ENCODE assay signal across 21 cellular contexts in the genomic region with DNA sequence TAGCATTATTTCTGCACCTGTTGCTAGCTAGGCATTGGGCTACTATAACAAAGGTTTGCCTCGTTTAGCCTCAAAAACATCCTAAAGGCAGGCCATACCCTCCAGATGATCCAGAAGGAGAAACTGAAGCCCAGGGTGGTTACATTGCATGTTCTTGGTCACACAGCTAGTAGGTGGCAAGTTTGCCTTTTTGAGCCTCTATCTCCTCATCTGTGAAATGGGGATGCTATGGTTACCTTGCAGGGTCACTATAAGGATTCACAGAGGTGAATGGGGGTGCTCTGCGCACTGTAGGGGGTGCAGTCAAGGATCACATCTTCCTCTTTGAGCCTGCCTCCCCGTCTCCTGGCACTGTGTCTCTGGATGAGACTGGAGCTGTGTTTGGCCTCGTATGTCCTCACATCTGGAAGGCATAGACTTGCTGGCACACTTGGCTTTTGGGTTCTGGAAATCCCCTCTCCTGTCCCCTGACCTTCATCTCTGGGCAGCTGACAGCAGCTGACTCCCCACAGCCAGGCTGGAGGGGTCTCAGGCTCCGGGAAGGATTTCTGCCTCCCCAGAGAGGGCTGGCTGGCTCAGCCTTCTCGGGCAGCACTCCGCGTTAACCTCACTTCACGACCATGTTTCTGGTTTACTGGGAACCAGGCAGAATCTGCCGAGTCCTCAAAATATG.
DNase-seq lines count a peak whose midpoint lies in the region; ATAC-seq and TF ChIP-seq lines count a peak whose summit lies in the region.
"Had no signal": no experiment of that assay in that cellular context is flagged by ENCODE, and none has a peak within 500 bp of the region (broad histone marks: within the 10 kb centered on the region; RNA-seq: fewer than 3 reads in every experiment).

No MANE protein-coding gene starts in this region.

- H3K9me3 ChIP-seq in GM23248 (ENCODE audit: low read depth) (no peaks in the 10 kb centered on the region), SJCRH30 (replicated peaks) (no peaks in the 10 kb centered on the region), left lung (no peaks in the 10 kb centered on the region), A673 (ENCODE audit: low read depth, low read length, poor library complexity, severe bottlenecking) (no peaks in the 10 kb centered on the region)
- H3K9me3 ChIP-seq: SJSA1 had no signal

- POLR2A ChIA-PET in A673 (lab: Charles Lee; ENCODE audit: low non-redundant PET) = no interaction called here

- H4K20me1 ChIP-seq in GM23248 (ENCODE audit: insufficient read depth) = no peaks in the 10 kb centered on the region

- in situ Hi-C loops in GM23248 (cut with MboI) = no loop called here

- H3K9me2 ChIP-seq in GM23248 (ENCODE audit: insufficient read depth) = no peaks in the 10 kb centered on the region

- no peak overlapping the region for H3K27ac ChIP-seq in GM23248
- H3K27ac ChIP-seq in SJCRH30 = no peak overlapping the region; the same call in 1 of the 2 replicates
- no peak overlapping the region for H3K27ac ChIP-seq in left lung
- no peak overlapping the region for H3K27ac ChIP-seq in A673 (ENCODE audit: low read depth, low read length, poor library complexity, severe bottlenecking)
- no peak overlapping the region for H3K27ac ChIP-seq in caudate nucleus (ENCODE audit: low read depth, low read length)
- H3K27ac ChIP-seq: cardiac muscle cell, PC-9, SJSA1 had no signal

- peak; percentile 8 for ATAC-seq in left lung
- ATAC-seq in sciatic nerve = peak; percentile 45
- no peak for ATAC-seq in HG03175 (IDR thresholded peaks at IDR 0.05; ENCODE audit: unreplicated experiment)
- ATAC-seq: left colon had no signal

- H3K4me2 ChIP-seq in GM23248 (ENCODE audit: unreplicated experiment) = no peak overlapping the region
- H3K4me2 ChIP-seq: PC-9 had no signal

- intact Hi-C loops in left lung (cut with DNase I) = no loop called here
- intact Hi-C loops in sciatic nerve (cut with DNase I) = no loop called here
- intact Hi-C loops in A673 (cut with micrococcal nuclease; ENCODE audit: unreplicated experiment) = no loop called here

- DNase-seq in GM23248 (peak; percentile 28), SJCRH30 (peak; percentile 45 to 48), left lung (peak in 1 of 2 donors; percentile 30), sciatic nerve (ENCODE audit: low spot score) (peak; percentile 57), A673 (ENCODE audit: low spot score) (no peak), NCI-H1930 (lab: John Stamatoyannopoulos, UW) (no peak), caudate nucleus (lab: John Stamatoyannopoulos, UW) (no peak)
- DNase-seq: activated CD4-positive, alpha-beta T cell treated with anti-CD3 and anti-CD28 coated beads, Interleukin-2, amount 50 U/mL, for 48 hours; activated naive CD4-positive, alpha-beta T cell treated with anti-CD3 and anti-CD28 coated beads for 36 hours; amygdala; CD4-positive, CD25-positive, alpha-beta regulatory T cell; erythroblast; KG1; NCI-H1694 treated with DMSO at 0.1 percent for 48 hours; NCI-H82; nucleus accumbens; PC-9 had no signal

- no peak overlapping the region for H3K9ac ChIP-seq in GM23248

- CTCF ChIA-PET in A673 (lab: Charles Lee) = no interaction called here

- H3K4me1 ChIP-seq in GM23248 (ENCODE audit: insufficient read depth) (peaks cover 14% of the 10 kb centered on the region), SJCRH30 (peaks cover 58% of the 10 kb centered on the region), left lung (peaks cover 0 to 3% of the 10 kb centered on the region in 2 donors), A673 (ENCODE audit: insufficient read depth, low read length, poor library complexity, severe bottlenecking) (peaks cover 5% of the 10 kb centered on the region)

- H3K27me3 ChIP-seq in GM23248 (replicated peaks; ENCODE audit: insufficient read depth) (no peaks in the 10 kb centered on the region), SJCRH30 (no peaks in the 10 kb centered on the region), left lung (no peaks in the 10 kb centered on the region), A673 (replicated peaks; ENCODE audit: insufficient read depth, low read depth, low read length, poor library complexity) (no peaks in the 10 kb centered on the region)
- H3K27me3 ChIP-seq: cardiac muscle cell, SJSA1 had no signal

- no peak overlapping the region for H2AFZ ChIP-seq in GM23248
- H2AFZ ChIP-seq: PC-9 had no signal

- WGBS in GM23248 (ENCODE audit: low coverage in 1 of 2, low lambda C conversion rate in 2 of 2, missing lambda C conversion rate in 2 of 2), 2 experiments = 27 to 36% methylated on average over 10 of the region's 10 CpGs

- no peaks in the 10 kb centered on the region for H3F3A ChIP-seq in GM23248 (ENCODE audit: insufficient read depth)

- H3K36me3 ChIP-seq in GM23248 (ENCODE audit: low read depth) = no peaks in the 10 kb centered on the region
- no peaks in the 10 kb centered on the region for H3K36me3 ChIP-seq in SJCRH30
- no peaks in the 10 kb centered on the region for H3K36me3 ChIP-seq in left lung
- H3K36me3 ChIP-seq in A673 (ENCODE audit: insufficient read depth, low read length, poor library complexity, severe bottlenecking) = no peaks in the 10 kb centered on the region
- H3K36me3 ChIP-seq: cardiac muscle cell, SJSA1 had no signal

- no TSS peak for BruUV-seq in A673 (replicated peaks; lab: Mats Ljungman, UMichigan)

- no peak for TF ChIP-seq CTCF in left lung (IDR thresholded peaks at IDR 0.05)
- no peak for TF ChIP-seq CTCF in A673 (conservative IDR thresholded peaks at IDR 0.05; ENCODE audit: low read depth, low read length)

- H3K4me3 ChIP-seq in GM23248 = no peak overlapping the region
- H3K4me3 ChIP-seq in SJCRH30 = no peak overlapping the region
- no peak overlapping the region for H3K4me3 ChIP-seq in left lung
- no peak overlapping the region for H3K4me3 ChIP-seq in A673 (ENCODE audit: low read depth, low read length, poor library complexity, severe bottlenecking)
- H3K4me3 ChIP-seq: cardiac muscle cell, PC-9, SJSA1 had no signal

- H3K79me2 ChIP-seq in GM23248 (ENCODE audit: insufficient read depth) = no peaks in the 10 kb centered on the region

Comparison
In these comparisons a context has a peak if more than half of its experiments do, and no peak if none do; other contexts are left out.
1. DNase-seq: peak in GM23248 (single experiment), SJCRH30 (2 of 2) and sciatic nerve (single experiment); none in A673 (single experiment), NCI-H1930 (0 of 2) and caudate nucleus (0 of 61).